In genomic region chr7:88073625-88074024, GRCh38 we compare ENCODE assay signal across 17 cellular contexts.
DNase-seq lines count a peak whose midpoint lies in the region; ATAC-seq lines count a peak whose summit lies in the region.
"Had no signal": no experiment of that assay in that cellular context is flagged by ENCODE, and none has a peak within 500 bp of the region (broad histone marks: within the 10 kb centered on the region; RNA-seq: fewer than 3 reads in every experiment).

No MANE protein-coding gene starts in this region.

- ATAC-seq in GM18502 (IDR thresholded peaks at IDR 0.05; ENCODE audit: poor library complexity, unreplicated experiment) (peak; percentile 45), GM21786 (IDR thresholded peaks at IDR 0.05; ENCODE audit: unreplicated experiment) (peak; percentile 31), HG03354 (IDR thresholded peaks at IDR 0.05; ENCODE audit: poor library complexity, severe bottlenecking, unreplicated experiment) (peak; percentile 41), GM18858 (IDR thresholded peaks at IDR 0.05; ENCODE audit: unreplicated experiment) (no peak), GM19351 (IDR thresholded peaks at IDR 0.05; ENCODE audit: unreplicated experiment) (no peak)
- ATAC-seq: Panc1 had no signal

- peak; percentile 42 for DNase-seq in cerebellar cortex (ENCODE audit: low spot score)
- no peak for DNase-seq in GDM1 (lab: John Stamatoyannopoulos, UW)
- DNase-seq in germinal center (ENCODE audit: low spot score), result no peak
- DNase-seq: DMS79 treated with DMSO at 0.1 percent for 48 hours, GF-D8, Karpas-422, MG63, NCI-H1092, NCI-H146, NCI-H510A treated with DMSO at 0.1 percent for 48 hours, NCI-H82 had no signal

Comparison
In these comparisons a context has a peak if more than half of its experiments do, and no peak if none do; other contexts are left out.
1. ATAC-seq: peak in GM18502 (single experiment), GM21786 (single experiment) and HG03354 (single experiment); none in GM18858 (single experiment) and GM19351 (single experiment).